Comparison of ENCODE assay signal across 8 cellular contexts in the genomic region with DNA sequence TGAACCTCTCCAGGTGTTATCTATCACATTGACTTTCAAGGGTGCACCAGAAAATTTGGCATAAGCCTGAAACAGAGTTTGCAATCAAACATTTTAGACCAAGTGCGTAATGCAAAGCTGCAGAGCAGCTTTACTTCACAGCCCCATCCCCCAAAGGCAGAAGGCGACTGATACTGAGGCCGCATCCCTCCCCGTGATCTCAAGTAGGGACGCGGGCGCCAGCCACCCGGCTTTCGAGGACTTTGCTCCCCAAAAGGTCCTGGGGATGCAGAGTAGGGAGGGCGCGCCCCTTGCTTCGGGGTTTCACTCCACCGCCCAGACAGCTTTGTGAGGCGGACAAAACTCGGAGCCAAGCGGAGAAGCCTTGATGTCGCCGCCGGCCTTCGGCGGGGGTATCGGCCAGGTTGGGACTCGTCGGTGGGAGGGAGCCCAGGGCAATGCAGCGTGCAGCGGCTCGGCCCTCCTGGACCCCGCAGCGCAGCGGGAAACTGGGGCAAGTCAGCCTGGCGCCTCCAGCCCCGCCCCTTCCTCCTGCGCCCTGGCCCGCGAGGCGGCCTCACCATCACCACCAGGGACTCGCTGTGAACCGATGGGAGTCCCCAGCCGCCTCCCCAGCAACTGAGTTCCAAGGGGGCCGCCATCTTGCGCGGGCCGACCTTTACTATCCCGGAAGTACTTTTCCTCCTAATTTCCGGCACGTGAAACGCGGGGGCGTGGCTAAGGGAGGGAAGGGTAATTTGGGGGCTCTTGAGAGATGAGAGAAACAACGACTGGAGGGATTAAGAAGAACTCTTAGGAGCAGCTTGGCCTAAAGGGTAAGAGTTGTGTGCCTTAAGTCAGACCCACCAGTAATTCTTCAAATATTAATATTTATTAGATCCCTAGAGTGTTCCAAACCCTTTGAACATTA. TPM values are rescaled to one million over a fixed set of nuclear protein-coding genes. Genes with fewer than 3 reads are reported as not detected.
DNase-seq lines count a peak whose midpoint lies in the region; ATAC-seq and TF ChIP-seq lines count a peak whose summit lies in the region.

A gene with protein sequence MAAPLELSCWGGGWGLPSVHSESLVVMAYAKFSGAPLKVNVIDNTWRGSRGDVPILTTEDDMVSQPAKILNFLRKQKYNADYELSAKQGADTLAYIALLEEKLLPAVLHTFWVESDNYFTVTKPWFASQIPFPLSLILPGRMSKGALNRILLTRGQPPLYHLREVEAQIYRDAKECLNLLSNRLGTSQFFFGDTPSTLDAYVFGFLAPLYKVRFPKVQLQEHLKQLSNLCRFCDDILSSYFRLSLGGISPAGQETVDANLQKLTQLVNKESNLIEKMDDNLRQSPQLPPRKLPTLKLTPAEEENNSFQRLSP (minus strand): TSS at position 665 of the 910 bp plus-strand sequence. CDS start 24 bp downstream, at position 641.

- H3K4me1 ChIP-seq in HCT116 (ENCODE audit: control insufficient read depth in 1 of 2, insufficient read depth in 2 of 2, low read length in 2 of 2) = peaks cover 8 to 17% of the 10 kb centered on the region in 2 experiments; a peak in 3 of 4 replicates

- H2AFZ ChIP-seq in HCT116 (ENCODE audit: low read depth, low read length, poor library complexity, severe bottlenecking) = peak within 1 kb of the TSS; percentile 66

- H3K9me3 ChIP-seq in HCT116 (ENCODE audit: control insufficient read depth in 1 of 2, insufficient read depth in 1 of 2, low read depth in 1 of 2, low read length in 2 of 2) = no peaks in the 10 kb centered on the region

- no TSS peak for BruUV-seq in HCT116 (replicated peaks; lab: Mats Ljungman, UMichigan)

- no peaks in the 10 kb centered on the region for H3K9me2 ChIP-seq in HCT116 (ENCODE audit: insufficient read depth)

- peaks cover 15 to 31% of the 10 kb centered on the region in 2 donors for H3K36me3 Mint-ChIP-seq in activated naive CD4-positive, alpha-beta T cell treated with anti-CD3 and anti-CD28 coated beads, Interleukin-2, amount 50 U/mL, for 72 hours
- H3K36me3 Mint-ChIP-seq in glutamatergic neuron (ENCODE audit: unreplicated experiment) = no peaks in the 10 kb centered on the region

- peak within 1 kb of the TSS; percentile 94 to 98 for H3K27ac Mint-ChIP-seq in activated naive CD4-positive, alpha-beta T cell treated with anti-CD3 and anti-CD28 coated beads, Interleukin-2, amount 50 U/mL, for 72 hours
- peak within 1 kb of the TSS; percentile 92 for H3K27ac Mint-ChIP-seq in glutamatergic neuron (ENCODE audit: unreplicated experiment)

- peaks cover 25% of the 10 kb centered on the region for H3K79me2 ChIP-seq in HCT116 (ENCODE audit: insufficient read depth, low read length)

- peak within 1 kb of the TSS; percentile 97 for H3K4me3 Mint-ChIP-seq in glutamatergic neuron (ENCODE audit: unreplicated experiment)

- peaks cover 0 to 5% of the 10 kb centered on the region in 2 donors for H3K9me3 Mint-ChIP-seq in activated naive CD4-positive, alpha-beta T cell treated with anti-CD3 and anti-CD28 coated beads, Interleukin-2, amount 50 U/mL, for 72 hours
- peaks cover 2% of the 10 kb centered on the region for H3K9me3 Mint-ChIP-seq in glutamatergic neuron (ENCODE audit: unreplicated experiment)

- RAD21 ChIA-PET in HCT116 (lab: Charles Lee; ENCODE audit: low non-redundant PET in 1 of 2, low total read pairs in 2 of 2, uncharacterized antibody in 2 of 2, unreplicated experiment in 2 of 2) = no interaction called here

- no peak for TF ChIP-seq CTCF in HCT116 (IDR thresholded peaks at IDR 0.05 in 2 of 3, conservative IDR thresholded peaks at IDR 0.05 in 1 of 3; ENCODE audit: borderline replicate concordance in 1 of 3, insufficient read depth in 1 of 3, low read depth in 2 of 3, low read length in 2 of 3)
- no peak for TF ChIP-seq CTCF in glutamatergic neuron (IDR thresholded peaks at IDR 0.05; ENCODE audit: partially characterized antibody, unreplicated experiment)
- no peak for TF ChIP-seq CTCF in omental fat pad (IDR thresholded peaks at IDR 0.05)

- H3K9ac ChIP-seq in HCT116 (ENCODE audit: low read length) = peak within 1 kb of the TSS; percentile 83

- no peaks in the 10 kb centered on the region for H3K27me3 ChIP-seq in HCT116 (ENCODE audit: insufficient read depth, low read length)

- H3K27ac ChIP-seq in HCT116 (ENCODE audit: low read depth, low read length) (peak within 1 kb of the TSS; percentile 93), temporal lobe (ENCODE audit: low read depth, low read length) (peak within 1 kb of the TSS; percentile 30)

- H3K27me3 Mint-ChIP-seq in glutamatergic neuron (ENCODE audit: unreplicated experiment) = no peaks in the 10 kb centered on the region

- H3K36me3 ChIP-seq in HCT116 (ENCODE audit: control insufficient read depth in 1 of 2, insufficient read depth in 2 of 2, low read length in 2 of 2) = peaks cover 15 to 19% of the 10 kb centered on the region in 2 experiments; a peak in 3 of 4 replicates

- no peaks in the 10 kb centered on the region for H4K20me1 ChIP-seq in HCT116 (ENCODE audit: insufficient read depth)

- DNase-seq in G401 (ENCODE audit: low spot score) = peak; percentile 90
- DNase-seq in HCT116 (ENCODE audit: low read depth, low spot score) = peak; percentile 61
- peak; percentile 77 for DNase-seq in NCI-H1092 (lab: John Stamatoyannopoulos, UW)
- DNase-seq in activated naive CD4-positive, alpha-beta T cell treated with anti-CD3 and anti-CD28 coated beads, Interleukin-2, amount 50 U/mL, for 72 hours (ENCODE audit: low spot score in 2 of 2) = peak; percentile 83 to 88
- peak; percentile 92 for DNase-seq in glutamatergic neuron
- peak; percentile 73 for DNase-seq in omental fat pad (ENCODE audit: low spot score)

- ATAC-seq in HCT116 (peak; percentile 97), SK-N-SH treated with all-trans-retinoic acid at 6 μM for 48 hours (peak; percentile 98), omental fat pad (ENCODE audit: low FRiP score) (peak; percentile 90)
- peak; percentile 77 to 88 for ATAC-seq in activated naive CD4-positive, alpha-beta T cell treated with anti-CD3 and anti-CD28 coated beads, Interleukin-2, amount 50 U/mL, for 72 hours

- peak within 1 kb of the TSS; percentile 83 to 89 for H3K4me3 ChIP-seq in HCT116 (replicated peaks in 1 of 2; ENCODE audit: low read depth in 1 of 2, low read length in 2 of 2)

- peak; percentile 25 for TF ChIP-seq POLR2A in HCT116 (IDR thresholded peaks at IDR 0.05; ENCODE audit: borderline replicate concordance, extremely low read depth, insufficient read depth, insufficient read length)

- intact Hi-C loops in HCT116 (cut with micrococcal nuclease) = no loop called here

- H3K4me1 Mint-ChIP-seq in glutamatergic neuron (ENCODE audit: low read depth, unreplicated experiment) = peaks cover 8% of the 10 kb centered on the region

- peak within 1 kb of the TSS; percentile 82 for H3K4me2 ChIP-seq in HCT116 (ENCODE audit: low read length)

- POLR2A ChIA-PET in HCT116 (lab: Charles Lee) = no interaction called here

- in situ Hi-C loops in G401 (cut with HindIII; ENCODE audit: low sequenced_read_pairs) = no loop called here

- TF ChIP-seq RAD21 in HCT116 (IDR thresholded peaks at IDR 0.05; ENCODE audit: low read depth) = no peak

- CTCF ChIA-PET in HCT116 (lab: Charles Lee) = no interaction called here

TF ChIP-seq in HCT116, 20 proteins besides CTCF, POLR2A, EP300 and RAD21 (continues in another document):
- no peak for TF ChIP-seq FOSL1 (IDR thresholded peaks at IDR 0.05; ENCODE audit: low read depth)
- TF ChIP-seq CBX3 (IDR thresholded peaks at IDR 0.05; ENCODE audit: low read depth) = no peak
- peak; percentile 88 for TF ChIP-seq TCF7L2 (IDR thresholded peaks at IDR 0.05; ENCODE audit: borderline replicate concordance, extremely low read depth, insufficient read depth, insufficient read length)
- TF ChIP-seq EZH2 (IDR thresholded peaks at IDR 0.05) = no peak
- TF ChIP-seq SP1 (IDR thresholded peaks at IDR 0.05; ENCODE audit: low read depth) = peak; percentile 44
- no peak for TF ChIP-seq JUND (IDR thresholded peaks at IDR 0.05)
- TF ChIP-seq ZFX (IDR thresholded peaks at IDR 0.05) = peak; percentile 84

TF ChIP-seq in SK-N-SH treated with all-trans-retinoic acid at 6 μM for 48 hours, 23 proteins besides CTCF, POLR2A, EP300 and RAD21 (continues in another document):
- TF ChIP-seq, protein P1, sequence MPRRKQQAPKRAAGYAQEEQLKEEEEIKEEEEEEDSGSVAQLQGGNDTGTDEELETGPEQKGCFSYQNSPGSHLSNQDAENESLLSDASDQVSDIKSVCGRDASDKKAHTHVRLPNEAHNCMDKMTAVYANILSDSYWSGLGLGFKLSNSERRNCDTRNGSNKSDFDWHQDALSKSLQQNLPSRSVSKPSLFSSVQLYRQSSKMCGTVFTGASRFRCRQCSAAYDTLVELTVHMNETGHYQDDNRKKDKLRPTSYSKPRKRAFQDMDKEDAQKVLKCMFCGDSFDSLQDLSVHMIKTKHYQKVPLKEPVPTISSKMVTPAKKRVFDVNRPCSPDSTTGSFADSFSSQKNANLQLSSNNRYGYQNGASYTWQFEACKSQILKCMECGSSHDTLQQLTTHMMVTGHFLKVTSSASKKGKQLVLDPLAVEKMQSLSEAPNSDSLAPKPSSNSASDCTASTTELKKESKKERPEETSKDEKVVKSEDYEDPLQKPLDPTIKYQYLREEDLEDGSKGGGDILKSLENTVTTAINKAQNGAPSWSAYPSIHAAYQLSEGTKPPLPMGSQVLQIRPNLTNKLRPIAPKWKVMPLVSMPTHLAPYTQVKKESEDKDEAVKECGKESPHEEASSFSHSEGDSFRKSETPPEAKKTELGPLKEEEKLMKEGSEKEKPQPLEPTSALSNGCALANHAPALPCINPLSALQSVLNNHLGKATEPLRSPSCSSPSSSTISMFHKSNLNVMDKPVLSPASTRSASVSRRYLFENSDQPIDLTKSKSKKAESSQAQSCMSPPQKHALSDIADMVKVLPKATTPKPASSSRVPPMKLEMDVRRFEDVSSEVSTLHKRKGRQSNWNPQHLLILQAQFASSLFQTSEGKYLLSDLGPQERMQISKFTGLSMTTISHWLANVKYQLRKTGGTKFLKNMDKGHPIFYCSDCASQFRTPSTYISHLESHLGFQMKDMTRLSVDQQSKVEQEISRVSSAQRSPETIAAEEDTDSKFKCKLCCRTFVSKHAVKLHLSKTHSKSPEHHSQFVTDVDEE (CRISPR knock-in tag; IDR thresholded peaks at IDR 0.05) = peak; percentile 69; the same call in 1 of the 2 replicates

RNA-seq across cellular contexts. Expression of the gene that starts here (rescaled TPM):
- 4.9 and 8.5 TPM in 2 replicates for total RNA-seq in G401 (2014; rRNA removed; shearing (Covaris generic))
- total RNA-seq in HCT116 (2021; ENCODE audit: unreplicated experiment) (34.9 TPM), glutamatergic neuron (ENCODE audit: unreplicated experiment) (21.8 TPM), omental fat pad (10 to 100 TPM in 1 of 4 donors, 1 to 10 TPM in 3; 7.7 to 16.6 (median 9.0) TPM), temporal lobe (13.5 TPM)
- 4.6 and 6.0 TPM in 2 replicates for polyA plus RNA-seq in HCT116 (2012)
- 10 to 100 TPM; 10.4 to 23.4 TPM for total RNA-seq in activated naive CD4-positive, alpha-beta T cell treated with anti-CD3 and anti-CD28 coated beads, Interleukin-2, amount 50 U/mL, for 72 hours

Comparison
In these comparisons a context has a peak if more than half of its experiments do, and no peak if none do; other contexts are left out.
1. Peak in every context shown above with its lines: DNase-seq, ATAC-seq, H3K4me3 ChIP-seq and H3K27ac ChIP-seq.